Comparison of ENCODE assay signal across 1 cellular context in genomic region chr7:158836692-158837091, GRCh38.
TF ChIP-seq lines count a peak whose summit lies in the region.

No MANE protein-coding gene starts in this region.

TF ChIP-seq in K562, 482 proteins besides CTCF, POLR2A, EP300 and RAD21:
- TF ChIP-seq TCF3 (CRISPR knock-in tag; IDR thresholded peaks at IDR 0.05) (no peak), BRCA1 (IDR thresholded peaks at IDR 0.05) (no peak), BRCA1 (CRISPR knock-in tag; IDR thresholded peaks at IDR 0.05) (0 out of 2 replicates have a peak, but pooled peaks have one; percentile 32)
